ENCODE assay signal across 8 cellular contexts in the genomic region with DNA sequence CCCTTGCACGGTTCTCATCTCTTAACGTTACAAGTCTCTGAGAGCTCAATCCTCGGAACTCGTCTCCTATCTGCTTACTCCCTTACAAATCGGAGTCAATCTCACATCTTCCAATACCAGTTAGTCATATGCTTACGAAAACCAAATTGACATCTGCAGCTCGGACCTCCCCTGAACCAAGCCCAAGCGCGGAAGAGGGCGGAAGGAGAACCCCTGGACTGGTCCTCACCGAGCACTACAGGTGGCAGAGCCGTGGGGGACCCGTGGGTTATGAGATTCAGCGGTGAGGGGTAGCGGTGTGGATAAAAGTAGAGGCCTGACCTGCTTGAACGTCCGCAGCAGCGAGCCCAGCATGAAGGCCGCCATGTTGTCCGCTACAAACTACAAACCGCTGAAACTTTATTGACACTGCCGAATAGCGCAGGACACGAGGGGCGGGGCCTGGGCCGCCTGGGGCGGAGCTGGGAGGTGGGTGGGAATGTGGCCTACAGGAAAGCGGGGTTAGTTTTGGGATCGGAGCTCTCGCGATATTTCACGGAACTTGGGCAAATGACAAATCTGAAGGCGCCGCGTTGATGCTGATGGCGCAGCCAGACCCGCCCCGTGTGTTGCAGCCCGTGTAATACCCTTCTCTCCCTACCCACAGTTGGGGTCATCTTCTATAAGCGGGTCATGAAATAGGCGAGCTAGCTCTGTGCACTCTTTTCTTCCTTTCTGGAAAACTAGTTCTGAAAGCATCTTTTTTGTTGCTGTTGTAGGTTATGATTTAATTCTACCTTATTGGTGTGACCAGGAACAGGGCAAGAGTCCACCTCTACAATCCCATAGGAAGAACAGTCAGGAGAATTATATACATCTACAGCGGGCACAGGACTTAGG. TPM values are rescaled to one million over a fixed set of nuclear protein-coding genes. Genes with fewer than 3 reads are reported as not detected.
A peak's percentile ranks its signal among the peaks of the same experiment; 100 is the strongest.
DNase-seq lines count a peak whose midpoint lies in the region; ATAC-seq, FAIRE-seq and TF ChIP-seq lines count a peak whose summit lies in the region.

A gene (minus strand): TSS at position 383 of the 879 bp plus-strand sequence. CDS start 17 bp downstream, at position 366.

- no peaks in the 10 kb centered on the region for H3K27me3 ChIP-seq in hepatocyte

- H3K79me2 ChIP-seq in hepatocyte, result peaks cover 35% of the 10 kb centered on the region

- peak; percentile 92 for DNase-seq in GM18507 (ENCODE audit: extremely low spot score, insufficient read length, low read depth)
- DNase-seq in NCI-H2029 treated with DMSO at 0.1 percent for 48 hours (lab: John Stamatoyannopoulos, UW), result peak; percentile 76
- peak; percentile 97 for DNase-seq in T-helper 9 cell
- DNase-seq in astrocyte of the cerebellum (ENCODE audit: low read depth), result peak; percentile 96
- peak; percentile 99 for DNase-seq in hepatocyte (ENCODE audit: low spot score)
- DNase-seq in renal cortical epithelial cell (ENCODE audit: low read depth), result peak; percentile 96
- DNase-seq in cortex of kidney (lab: John Stamatoyannopoulos, UW), result no peak

- peak within 1 kb of the TSS; percentile 84 for H3K4me2 ChIP-seq in hepatocyte

- no peaks in the 10 kb centered on the region for H3K36me3 ChIP-seq in hepatocyte (replicated peaks; ENCODE audit: insufficient read depth, low read depth)

- H4K20me1 ChIP-seq in hepatocyte (ENCODE audit: insufficient read depth, poor library complexity, severe bottlenecking), result no peaks in the 10 kb centered on the region

- ATAC-seq in HG02981 (IDR thresholded peaks at IDR 0.05; ENCODE audit: unreplicated experiment), result peak; percentile 87

- no peaks in the 10 kb centered on the region for H3K9me3 ChIP-seq in hepatocyte (ENCODE audit: low read depth)

- H3K27ac ChIP-seq in hepatocyte, result peak within 1 kb of the TSS; percentile 90

- WGBS in hepatocyte (ENCODE audit: low lambda C conversion rate, missing lambda C conversion rate), result 5% methylated on average over 38 of the region's 42 CpGs

- peak; percentile 99 for FAIRE-seq in GM18507 (lab: Jason Lieb, UNC)

- no peaks in the 10 kb centered on the region for H3K9me2 ChIP-seq in hepatocyte (replicated peaks; ENCODE audit: insufficient read depth)

- H3K4me1 ChIP-seq in hepatocyte (ENCODE audit: insufficient read depth), result no peaks in the 10 kb centered on the region

- H2AFZ ChIP-seq in hepatocyte, result peak within 1 kb of the TSS; percentile 97

- in situ Hi-C loops in astrocyte of the cerebellum (cut with HindIII; ENCODE audit: low sequenced_read_pairs), result no loop called here

- TF ChIP-seq CTCF in astrocyte of the cerebellum (IDR thresholded peaks at IDR 0.05; ENCODE audit: low read depth, low read length, missing control alignments), result no peak
- TF ChIP-seq CTCF in hepatocyte (IDR thresholded peaks at IDR 0.05; ENCODE audit: poor library complexity), result no peak

- H3K4me3 ChIP-seq in astrocyte of the cerebellum (ENCODE audit: low read depth, low read length), result peak within 1 kb of the TSS; percentile 100
- H3K4me3 ChIP-seq in hepatocyte, result peak within 1 kb of the TSS; percentile 69

RNA-seq across cellular contexts. Expression of the gene that starts here (rescaled TPM):
- total RNA-seq in hepatocyte, result 26.5 and 31.6 TPM in 2 replicates
- 60.1 and 65.8 TPM in 2 replicates for polyA plus RNA-seq in hepatocyte
- 14.2 and 21.0 TPM in 2 replicates for total RNA-seq in renal cortical epithelial cell
